10 cellular contexts compared by ENCODE assay signal in genomic region chr5:10762178-10762775, GRCh38. TPM values are rescaled to one million over a fixed set of nuclear protein-coding genes. Genes with fewer than 3 reads are reported as not detected.
DNase-seq lines count a peak whose midpoint lies in the region; ATAC-seq, FAIRE-seq and TF ChIP-seq lines count a peak whose summit lies in the region.
"Had no signal": no experiment of that assay in that cellular context is flagged by ENCODE, and none has a peak within 500 bp of the region (broad histone marks: within the 10 kb centered on the region; RNA-seq: fewer than 3 reads in every experiment).

No MANE protein-coding gene starts in this region.

- peaks cover 0 to under 1% of the 10 kb centered on the region in 2 donors for H3K36me3 ChIP-seq in left lung

- H3K4me1 ChIP-seq in left lung, result peaks cover 0 to 41% of the 10 kb centered on the region in 2 donors

- DNase-seq in NCI-H748 (lab: John Stamatoyannopoulos, UW; ENCODE audit: unreplicated experiment) (peak; percentile 39), NCI-H748 treated with DMSO at 0.1 percent for 48 hours (lab: John Stamatoyannopoulos, UW) (no peak), left lung (peak in 1 of 2 donors; percentile 78), urothelium cell line (ENCODE audit: low spot score) (no peak), AG08395 (ENCODE audit: low spot score) (no peak)

- WGBS in adipose tissue, 3 donors, result 56 to 72% (median 59%) methylated on average over 11 of the region's 11 CpGs

- intact Hi-C loops in left lung (cut with DNase I), result no loop called here

- peak overlapping the region in 1 of 2 donors; percentile 67 for H3K4me3 ChIP-seq in left lung

- H3K27me3 ChIP-seq in left lung, result no peaks in the 10 kb centered on the region

- TF ChIP-seq CTCF in left lung (IDR thresholded peaks at IDR 0.05), result no peak

- H3K9me3 ChIP-seq in left lung, result no peaks in the 10 kb centered on the region
- H3K9me3 ChIP-seq: A549 had no signal

- ATAC-seq in left lung, result no peak
- ATAC-seq in GM21825 (IDR thresholded peaks at IDR 0.05; ENCODE audit: unreplicated experiment), result no peak

- H3K27ac ChIP-seq in adipose tissue (ENCODE audit: low read depth, low read length), result peak overlapping the region; percentile 9
- peak overlapping the region; percentile 97 for H3K27ac ChIP-seq in left lung
- peak overlapping the region; percentile 83 for H3K27ac ChIP-seq in temporal lobe (ENCODE audit: low read depth, low read length)

- no peak for FAIRE-seq in urothelium cell line (lab: Jason Lieb, UNC)
- FAIRE-seq: A549, endometrium had no signal

RNA-seq across cellular contexts. Expression of gene DAP, which starts 1.2 kb away (rescaled TPM):
- 100 to 1,000 TPM in 2 of 3 donors, 10 to 100 TPM in 1; 46.9 to 132 (median 102) TPM for polyA plus RNA-seq in adipose tissue
- total RNA-seq in left lung (100 to 1,000 TPM; 111 to 124 TPM), temporal lobe (16.2 TPM)

Comparison
In these comparisons a context has a peak if more than half of its experiments do, and no peak if none do; other contexts are left out.
1. H3K27ac ChIP-seq: peak in every context shown above with its lines; median percentile 97 in left lung; 83 in temporal lobe; 9 in adipose tissue.